ENCODE assay signal across 1 cellular context in the genomic region with DNA sequence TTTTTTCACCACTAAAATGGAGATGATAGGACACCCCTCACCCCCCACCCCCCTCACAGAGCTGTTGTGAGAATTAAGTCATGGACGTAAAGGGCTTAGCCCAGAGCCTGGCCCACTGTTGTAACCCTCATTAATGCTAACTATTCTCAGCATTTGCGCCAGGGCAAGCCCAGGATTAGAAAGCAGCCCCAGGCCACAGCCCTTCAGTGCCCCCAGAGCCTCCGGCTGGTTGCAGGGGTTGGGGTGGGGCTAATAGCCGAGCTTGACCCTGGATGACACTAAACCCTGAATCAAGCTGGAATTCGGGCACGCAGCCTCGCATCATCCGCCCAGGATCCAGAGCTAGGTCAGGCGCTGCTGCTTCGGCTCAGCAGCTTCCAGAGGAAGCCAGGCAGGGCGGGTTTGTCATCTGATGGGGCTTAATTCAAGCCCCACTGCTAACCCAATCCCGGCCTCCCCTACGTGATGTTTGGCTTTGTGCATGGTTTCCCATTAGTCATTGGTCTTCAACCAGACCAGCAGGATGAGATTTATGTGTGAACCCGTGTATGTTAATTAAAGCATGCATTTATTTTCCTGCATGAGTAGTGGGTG.
TF ChIP-seq lines count a peak whose summit lies in the region.

No MANE protein-coding gene starts in this region.

TF ChIP-seq in GM23338, 12 proteins besides CTCF, POLR2A, EP300 and RAD21 (continued from another document):
- TF ChIP-seq, protein P1, sequence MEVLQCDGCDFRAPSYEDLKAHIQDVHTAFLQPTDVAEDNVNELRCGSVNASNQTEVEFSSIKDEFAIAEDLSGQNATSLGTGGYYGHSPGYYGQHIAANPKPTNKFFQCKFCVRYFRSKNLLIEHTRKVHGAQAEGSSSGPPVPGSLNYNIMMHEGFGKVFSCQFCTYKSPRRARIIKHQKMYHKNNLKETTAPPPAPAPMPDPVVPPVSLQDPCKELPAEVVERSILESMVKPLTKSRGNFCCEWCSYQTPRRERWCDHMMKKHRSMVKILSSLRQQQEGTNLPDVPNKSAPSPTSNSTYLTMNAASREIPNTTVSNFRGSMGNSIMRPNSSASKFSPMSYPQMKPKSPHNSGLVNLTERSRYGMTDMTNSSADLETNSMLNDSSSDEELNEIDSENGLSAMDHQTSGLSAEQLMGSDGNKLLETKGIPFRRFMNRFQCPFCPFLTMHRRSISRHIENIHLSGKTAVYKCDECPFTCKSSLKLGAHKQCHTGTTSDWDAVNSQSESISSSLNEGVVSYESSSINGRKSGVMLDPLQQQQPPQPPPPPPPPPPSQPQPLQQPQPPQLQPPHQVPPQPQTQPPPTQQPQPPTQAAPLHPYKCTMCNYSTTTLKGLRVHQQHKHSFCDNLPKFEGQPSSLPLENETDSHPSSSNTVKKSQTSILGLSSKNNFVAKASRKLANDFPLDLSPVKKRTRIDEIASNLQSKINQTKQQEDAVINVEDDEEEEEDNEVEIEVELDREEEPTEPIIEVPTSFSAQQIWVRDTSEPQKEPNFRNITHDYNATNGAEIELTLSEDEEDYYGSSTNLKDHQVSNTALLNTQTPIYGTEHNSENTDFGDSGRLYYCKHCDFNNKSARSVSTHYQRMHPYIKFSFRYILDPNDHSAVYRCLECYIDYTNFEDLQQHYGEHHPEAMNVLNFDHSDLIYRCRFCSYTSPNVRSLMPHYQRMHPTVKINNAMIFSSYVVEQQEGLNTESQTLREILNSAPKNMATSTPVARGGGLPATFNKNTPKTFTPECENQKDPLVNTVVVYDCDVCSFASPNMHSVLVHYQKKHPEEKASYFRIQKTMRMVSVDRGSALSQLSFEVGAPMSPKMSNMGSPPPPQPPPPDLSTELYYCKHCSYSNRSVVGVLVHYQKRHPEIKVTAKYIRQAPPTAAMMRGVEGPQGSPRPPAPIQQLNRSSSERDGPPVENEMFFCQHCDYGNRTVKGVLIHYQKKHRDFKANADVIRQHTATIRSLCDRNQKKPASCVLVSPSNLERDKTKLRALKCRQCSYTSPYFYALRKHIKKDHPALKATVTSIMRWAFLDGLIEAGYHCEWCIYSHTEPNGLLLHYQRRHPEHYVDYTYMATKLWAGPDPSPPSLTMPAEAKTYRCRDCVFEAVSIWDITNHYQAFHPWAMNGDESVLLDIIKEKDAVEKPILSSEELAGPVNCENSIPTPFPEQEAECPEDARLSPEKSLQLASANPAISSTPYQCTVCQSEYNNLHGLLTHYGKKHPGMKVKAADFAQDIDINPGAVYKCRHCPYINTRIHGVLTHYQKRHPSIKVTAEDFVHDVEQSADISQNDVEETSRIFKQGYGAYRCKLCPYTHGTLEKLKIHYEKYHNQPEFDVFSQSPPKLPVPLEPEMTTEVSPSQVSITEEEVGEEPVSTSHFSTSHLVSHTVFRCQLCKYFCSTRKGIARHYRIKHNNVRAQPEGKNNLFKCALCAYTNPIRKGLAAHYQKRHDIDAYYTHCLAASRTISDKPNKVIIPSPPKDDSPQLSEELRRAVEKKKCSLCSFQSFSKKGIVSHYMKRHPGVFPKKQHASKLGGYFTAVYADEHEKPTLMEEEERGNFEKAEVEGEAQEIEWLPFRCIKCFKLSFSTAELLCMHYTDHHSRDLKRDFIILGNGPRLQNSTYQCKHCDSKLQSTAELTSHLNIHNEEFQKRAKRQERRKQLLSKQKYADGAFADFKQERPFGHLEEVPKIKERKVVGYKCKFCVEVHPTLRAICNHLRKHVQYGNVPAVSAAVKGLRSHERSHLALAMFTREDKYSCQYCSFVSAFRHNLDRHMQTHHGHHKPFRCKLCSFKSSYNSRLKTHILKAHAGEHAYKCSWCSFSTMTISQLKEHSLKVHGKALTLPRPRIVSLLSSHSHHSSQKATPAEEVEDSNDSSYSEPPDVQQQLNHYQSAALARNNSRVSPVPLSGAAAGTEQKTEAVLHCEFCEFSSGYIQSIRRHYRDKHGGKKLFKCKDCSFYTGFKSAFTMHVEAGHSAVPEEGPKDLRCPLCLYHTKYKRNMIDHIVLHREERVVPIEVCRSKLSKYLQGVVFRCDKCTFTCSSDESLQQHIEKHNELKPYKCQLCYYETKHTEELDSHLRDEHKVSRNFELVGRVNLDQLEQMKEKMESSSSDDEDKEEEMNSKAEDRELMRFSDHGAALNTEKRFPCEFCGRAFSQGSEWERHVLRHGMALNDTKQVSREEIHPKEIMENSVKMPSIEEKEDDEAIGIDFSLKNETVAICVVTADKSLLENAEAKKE (CRISPR knock-in tag; IDR thresholded peaks at IDR 0.05), result no peak
- TF ChIP-seq NANOG (IDR thresholded peaks at IDR 0.05; ENCODE audit: borderline replicate concordance), result no peak
- no peak for TF ChIP-seq EZH2phosphoT487 (IDR thresholded peaks at IDR 0.05; ENCODE audit: unreplicated experiment)
- TF ChIP-seq CREB1 (CRISPR knock-in tag; IDR thresholded peaks at IDR 0.05; ENCODE audit: low read depth), result no peak
- no peak for TF ChIP-seq EZH2 (IDR thresholded peaks at IDR 0.05; ENCODE audit: low read depth, unreplicated experiment)
- TF ChIP-seq, protein P2, sequence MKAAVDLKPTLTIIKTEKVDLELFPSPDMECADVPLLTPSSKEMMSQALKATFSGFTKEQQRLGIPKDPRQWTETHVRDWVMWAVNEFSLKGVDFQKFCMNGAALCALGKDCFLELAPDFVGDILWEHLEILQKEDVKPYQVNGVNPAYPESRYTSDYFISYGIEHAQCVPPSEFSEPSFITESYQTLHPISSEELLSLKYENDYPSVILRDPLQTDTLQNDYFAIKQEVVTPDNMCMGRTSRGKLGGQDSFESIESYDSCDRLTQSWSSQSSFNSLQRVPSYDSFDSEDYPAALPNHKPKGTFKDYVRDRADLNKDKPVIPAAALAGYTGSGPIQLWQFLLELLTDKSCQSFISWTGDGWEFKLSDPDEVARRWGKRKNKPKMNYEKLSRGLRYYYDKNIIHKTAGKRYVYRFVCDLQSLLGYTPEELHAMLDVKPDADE (IDR thresholded peaks at IDR 0.05), result no peak
- TF ChIP-seq ZNF331 (CRISPR knock-in tag; IDR thresholded peaks at IDR 0.05; ENCODE audit: low read depth), result no peak
- no peak for TF ChIP-seq STAT1 (IDR thresholded peaks at IDR 0.05; ENCODE audit: unreplicated experiment)
